ENCODE assay signal across 33 cellular contexts in the genomic region with DNA sequence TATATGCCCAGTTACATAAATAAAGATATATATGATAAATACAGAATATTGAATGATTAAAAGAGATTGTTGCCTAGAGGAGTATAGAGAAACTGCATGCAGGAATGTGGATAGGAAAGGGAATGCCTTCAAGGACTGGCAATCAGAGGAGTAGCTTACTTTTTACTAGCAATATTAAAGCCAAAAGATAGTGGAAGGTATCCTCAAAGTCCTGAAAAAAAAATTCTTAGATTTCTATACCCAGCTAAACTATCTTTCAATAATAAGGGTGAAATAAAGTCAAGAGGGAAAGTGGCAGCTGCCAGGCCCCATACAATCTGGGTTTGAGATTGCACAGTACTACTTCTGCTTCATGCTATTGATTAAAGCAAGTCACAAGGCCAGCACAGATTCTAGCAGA.
DNase-seq lines count a peak whose midpoint lies in the region; ATAC-seq, FAIRE-seq and TF ChIP-seq lines count a peak whose summit lies in the region.
"Had no signal": no experiment of that assay in that cellular context is flagged by ENCODE, and none has a peak within 500 bp of the region (broad histone marks: within the 10 kb centered on the region; RNA-seq: fewer than 3 reads in every experiment).

No MANE protein-coding gene starts in this region.

- no peak overlapping the region for H3K27ac ChIP-seq in HepG2 (ENCODE audit: extremely low read length, insufficient read depth, low read length)
- H3K27ac ChIP-seq in right lobe of liver: no peak overlapping the region
- no peak overlapping the region for H3K27ac ChIP-seq in HEK293 (ENCODE audit: extremely low read depth, low read depth, low read length)
- no peak overlapping the region for H3K27ac ChIP-seq in K562 (ENCODE audit: extremely low read depth, low read depth, low read length)
- H3K27ac ChIP-seq: 22Rv1; A549; BLaER1; BLaER1 treated with 17β-estradiol and CSF1 and Interleukin-3, amounts not matched to agents 10 nM and 100 nM; C4-2B had no signal

- TF ChIP-seq EP300 in HepG2 (IDR thresholded peaks at IDR 0.05; ENCODE audit: low read depth in 2 of 2, low read length in 2 of 2) (no peak), HepG2 (CRISPR knock-in tag; IDR thresholded peaks at IDR 0.05; ENCODE audit: borderline replicate concordance) (no peak), K562 (IDR thresholded peaks at IDR 0.05; ENCODE audit: low read length) (no peak)

- H3K36me3 ChIP-seq in HepG2 (replicated peaks in 1 of 2; ENCODE audit: control insufficient read depth in 1 of 2, insufficient read depth in 2 of 2, low read length in 2 of 2) (no peaks in the 10 kb centered on the region), right lobe of liver (no peaks in the 10 kb centered on the region), HEK293 (ENCODE audit: control insufficient read depth in 2 of 2, insufficient read depth in 1 of 2, low read length in 2 of 2) (no peaks in the 10 kb centered on the region), K562 (ENCODE audit: control insufficient read depth, insufficient read depth, low read length) (no peaks in the 10 kb centered on the region)
- H3K36me3 ChIP-seq: BE2C; BLaER1; BLaER1 treated with 17β-estradiol and CSF1 and Interleukin-3, amounts not matched to agents 10 nM and 100 nM had no signal

- H3K9ac ChIP-seq in HepG2 (ENCODE audit: insufficient read depth, low read depth, low read length): no peak overlapping the region
- no peak overlapping the region for H3K9ac ChIP-seq in K562 (ENCODE audit: insufficient read depth in 1 of 2, low read depth in 2 of 2, low read length in 2 of 2)
- H3K9ac ChIP-seq: BLaER1; BLaER1 treated with 17β-estradiol and CSF1 and Interleukin-3, amounts not matched to agents 10 nM and 100 nM had no signal

- no peak for TF ChIP-seq CTCF in HepG2 (CRISPR knock-in tag; IDR thresholded peaks at IDR 0.05)
- no peak for TF ChIP-seq CTCF in right lobe of liver (IDR thresholded peaks at IDR 0.05)
- no peak for TF ChIP-seq CTCF in HEK293 (tag by site-specific recombination; IDR thresholded peaks at IDR 0.05)
- TF ChIP-seq CTCF in K562 (IDR thresholded peaks at IDR 0.05 in 2 of 3, conservative IDR thresholded peaks at IDR 0.05 in 1 of 3; ENCODE audit: insufficient read depth in 2 of 3, low read depth in 1 of 3, low read length in 3 of 3): no peak

- no peak for TF ChIP-seq POLR2A in HepG2 (IDR thresholded peaks at IDR 0.05; ENCODE audit: insufficient read depth in 1 of 2, low read depth in 2 of 2, low read length in 2 of 2)
- no peak for TF ChIP-seq POLR2A in right lobe of liver (IDR thresholded peaks at IDR 0.05)
- TF ChIP-seq POLR2A in K562 (conservative IDR thresholded peaks at IDR 0.05): no peak

- BruUV-seq in HepG2 (replicated peaks; lab: Mats Ljungman, UMichigan) (no TSS peak), K562 (replicated peaks; lab: Mats Ljungman, UMichigan) (no TSS peak)

- POLR2A ChIA-PET in HepG2 (lab: Yijun Ruan, JAX): no interaction called here
- POLR2A ChIA-PET in HEK293 (lab: Yijun Ruan, JAX): no interaction called here
- POLR2A ChIA-PET in K562 (lab: Yijun Ruan, JAX): no interaction called here

- H3K4me1 ChIP-seq in HepG2 (ENCODE audit: insufficient read depth, low read length) (no peaks in the 10 kb centered on the region), right lobe of liver (no peaks in the 10 kb centered on the region), HEK293 (ENCODE audit: control insufficient read depth, insufficient read depth, low read length) (no peaks in the 10 kb centered on the region), K562 (replicated peaks in 1 of 2; ENCODE audit: control insufficient read depth in 2 of 2, insufficient read depth in 2 of 2, low read length in 2 of 2) (no peaks in the 10 kb centered on the region)
- H3K4me1 ChIP-seq: A549; BE2C; BLaER1; BLaER1 treated with 17β-estradiol and CSF1 and Interleukin-3, amounts not matched to agents 10 nM and 100 nM; Caco-2 had no signal

- ATAC-seq in HepG2 (no peak), right lobe of liver (no peak), K562 (no peak), HG03135 (IDR thresholded peaks at IDR 0.05; ENCODE audit: unreplicated experiment) (no peak)
- ATAC-seq: A549; CD8-positive, alpha-beta T cell had no signal

- H3K27me3 ChIP-seq in HepG2 (ENCODE audit: control insufficient read depth in 1 of 2, insufficient read depth in 2 of 2, low read length in 2 of 2) (no peaks in the 10 kb centered on the region), right lobe of liver (no peaks in the 10 kb centered on the region), K562 (ENCODE audit: control insufficient read depth in 2 of 2, insufficient read depth in 2 of 2, low read length in 2 of 2) (no peaks in the 10 kb centered on the region)
- H3K27me3 ChIP-seq: BE2C; BLaER1; BLaER1 treated with 17β-estradiol and CSF1 and Interleukin-3, amounts not matched to agents 10 nM and 100 nM had no signal

- no peaks in the 10 kb centered on the region for H3K79me2 ChIP-seq in HepG2 (ENCODE audit: insufficient read depth, low read length)
- H3K79me2 ChIP-seq in K562 (ENCODE audit: control insufficient read depth, insufficient read depth, low read length): no peaks in the 10 kb centered on the region

- in situ Hi-C loops in HepG2 (cut with HindIII; ENCODE audit: extremely low pct_ligation_motif_present, low pct_unique_long_range_greater_than_20kb): no loop called here
- in situ Hi-C loops in K562 (cut with MboI): no loop called here

- H4K20me1 ChIP-seq in HepG2 (ENCODE audit: insufficient read depth, low read length): no peaks in the 10 kb centered on the region
- H4K20me1 ChIP-seq in K562 (replicated peaks; ENCODE audit: control insufficient read depth, insufficient read depth, low read length): no peaks in the 10 kb centered on the region
- H4K20me1 ChIP-seq: BLaER1; BLaER1 treated with 17β-estradiol and CSF1 and Interleukin-3, amounts not matched to agents 10 nM and 100 nM had no signal

- H3K9me1 ChIP-seq in K562 (ENCODE audit: control insufficient read depth, insufficient read depth, low read length): no peaks in the 10 kb centered on the region

- no peak overlapping the region for H3K4me3 ChIP-seq in HepG2 (replicated peaks in 1 of 3; ENCODE audit: insufficient read depth in 1 of 3, low read depth in 2 of 3, low read length in 3 of 3)
- H3K4me3 ChIP-seq in right lobe of liver: no peak overlapping the region
- no peak overlapping the region for H3K4me3 ChIP-seq in HEK293 (ENCODE audit: low read depth, low read length)
- H3K4me3 ChIP-seq in K562: no peak overlapping the region
- H3K4me3 ChIP-seq: A549; BLaER1; BLaER1 treated with 17β-estradiol and CSF1 and Interleukin-3, amounts not matched to agents 10 nM and 100 nM had no signal

- H3K4me2 ChIP-seq in HepG2 (ENCODE audit: low read depth, low read length) (no peak overlapping the region), K562 (ENCODE audit: insufficient read depth, low read length) (no peak overlapping the region)
- H3K4me2 ChIP-seq: A549; BLaER1; BLaER1 treated with 17β-estradiol and CSF1 and Interleukin-3, amounts not matched to agents 10 nM and 100 nM had no signal

- intact Hi-C loops in HepG2 (cut with micrococcal nuclease; ENCODE audit: unreplicated experiment) (no loop called here), right lobe of liver (cut with DNase I) (no loop called here), K562 (cut with micrococcal nuclease) (no loop called here)

- H2AFZ ChIP-seq in HepG2 (ENCODE audit: low read length) (no peak overlapping the region), K562 (ENCODE audit: low read depth, low read length) (no peak overlapping the region)

- H3K9me3 ChIP-seq in HepG2 (ENCODE audit: low read length): peaks cover 87% of the 10 kb centered on the region
- H3K9me3 ChIP-seq in right lobe of liver: no peaks in the 10 kb centered on the region
- no peaks in the 10 kb centered on the region for H3K9me3 ChIP-seq in HEK293 (ENCODE audit: control insufficient read depth, insufficient read depth, low read depth, low read length)
- H3K9me3 ChIP-seq in K562 (replicated peaks; ENCODE audit: control insufficient read depth, insufficient read depth, low read depth, low read length): no peaks in the 10 kb centered on the region
- H3K9me3 ChIP-seq: BE2C had no signal

- DNase-seq in HepG2 (ENCODE audit: low spot score): no peak
- DNase-seq in right lobe of liver: no peak
- no peak for DNase-seq in K562 (ENCODE audit: extremely low read depth in 1 of 4, low spot score in 3 of 4)
- DNase-seq in epidermal melanocyte (ENCODE audit: insufficient read length, low spot score): no peak
- DNase-seq: 8988T; ACHN; AML-193; BE2C; C1 segment of cervical spinal cord; Caco-2; Calu3; CD4-positive, alpha-beta memory T cell; CD4-positive, alpha-beta T cell; CD4-positive, CD25-positive, alpha-beta regulatory T cell; CD8-positive, alpha-beta memory T cell; CD8-positive, alpha-beta T cell; COR-L47; DMS 273 treated with DMSO at 0.1 percent for 48 hours; DMS153; DMS53; DMS79; DMS79 treated with DMSO at 0.1 percent for 48 hours; DND-41; EL had no signal

- CTCF ChIA-PET in HepG2 (lab: Yijun Ruan, JAX; ENCODE audit: low intra/inter-chr PET ratio, low total read pairs): interaction anchor here (0.6 kb wide), 1 partner anchor 23 kb away, joined by 3 read pairs; no protein-coding TSS in a partner anchor
- CTCF ChIA-PET in HEK293 (lab: Yijun Ruan, JAX): no interaction called here
- CTCF ChIA-PET in K562 (lab: Yijun Ruan, JAX; ENCODE audit: low intra/inter-chr PET ratio): no interaction called here

- TF ChIP-seq RAD21 in HepG2 (CRISPR knock-in tag; IDR thresholded peaks at IDR 0.05): no peak
- TF ChIP-seq RAD21 in K562 (CRISPR knock-in tag; conservative IDR thresholded peaks at IDR 0.05 in 1 of 2, IDR thresholded peaks at IDR 0.05 in 1 of 2): no peak

- FAIRE-seq in HepG2 (lab: Jason Lieb, UNC) (no peak), K562 (lab: Jason Lieb, UNC) (no peak)
- FAIRE-seq: A204.1, A549, D721Med had no signal

TF ChIP-seq in HepG2, 621 proteins besides CTCF, POLR2A, EP300 and RAD21:
- TF ChIP-seq NBN (conservative IDR thresholded peaks at IDR 0.05) (no peak), ZFP1 (CRISPR knock-in tag; IDR thresholded peaks at IDR 0.05) (peak; percentile 97; the same call in 1 of the 2 replicates)

TF ChIP-seq in HEK293, 187 proteins besides CTCF, POLR2A, EP300 and RAD21:
- TF ChIP-seq KLF16 (tag by site-specific recombination; IDR thresholded peaks at IDR 0.05) (no peak), SETDB1 (IDR thresholded peaks at IDR 0.05; ENCODE audit: insufficient read length, low read length) (peak; percentile 63), ZNF214 (tag by site-specific recombination; IDR thresholded peaks at IDR 0.05; ENCODE audit: borderline replicate concordance) (no peak), ZNF169 (tag by site-specific recombination; IDR thresholded peaks at IDR 0.05) (no peak)
